Comparison of ENCODE assay signal across 10 cellular contexts in genomic region chr10:44180321-44181154, GRCh38.
DNase-seq lines count a peak whose midpoint lies in the region; ATAC-seq and TF ChIP-seq lines count a peak whose summit lies in the region.
"Had no signal": no experiment of that assay in that cellular context is flagged by ENCODE, and none has a peak within 500 bp of the region (broad histone marks: within the 10 kb centered on the region; RNA-seq: fewer than 3 reads in every experiment).

No MANE protein-coding gene starts in this region.

- no peaks in the 10 kb centered on the region for H3K9me3 Mint-ChIP-seq in progenitor cell of endocrine pancreas (ENCODE audit: low read depth)
- H3K9me3 Mint-ChIP-seq in natural killer cell treated with Interleukin-12 subunit alpha and Interleukin-12 subunit beta and Interleukin-15 and Interleukin-18, amount 100 ng/mL, for 72 hours: no peaks in the 10 kb centered on the region

- no peak overlapping the region for H3K27ac Mint-ChIP-seq in progenitor cell of endocrine pancreas
- no peak overlapping the region for H3K27ac Mint-ChIP-seq in natural killer cell treated with Interleukin-12 subunit alpha and Interleukin-12 subunit beta and Interleukin-15 and Interleukin-18, amount 100 ng/mL, for 72 hours

- DNase-seq in GM04503 (ENCODE audit: low read depth): peak; percentile 93
- peak; percentile 19 for DNase-seq in T1000 (lab: John Stamatoyannopoulos, UW)
- DNase-seq in heart left ventricle: peak in 2 of 5 donors; percentile 59 to 67
- peak; percentile 57 for DNase-seq in stromal cell of bone marrow (ENCODE audit: low read depth)
- no peak for DNase-seq in progenitor cell of endocrine pancreas (ENCODE audit: low spot score, unreplicated experiment)
- DNase-seq in activated effector memory CD4-positive, alpha-beta T cell treated with Interleukin-2 at 50 U/mL for 16 hours: no peak
- DNase-seq in natural killer cell treated with Interleukin-12 subunit alpha and Interleukin-12 subunit beta and Interleukin-15 and Interleukin-18, amount 100 ng/mL, for 72 hours (ENCODE audit: low spot score): no peak
- no peak for DNase-seq in central memory CD4-positive, alpha-beta T cell
- DNase-seq: NCI-H69; stimulated activated naive CD8-positive, alpha-beta T cell treated with anti-CD3 and anti-CD28 coated beads, Interleukin-15, Interleukin-2, amounts not matched to agents 100 U/mL and 50 U/mL, for 24 hours had no signal

- TF ChIP-seq POLR2A in heart left ventricle (IDR thresholded peaks at IDR 0.05): no peak

- no peaks in the 10 kb centered on the region for H3K9me3 ChIP-seq in heart left ventricle

- H3K4me1 Mint-ChIP-seq in progenitor cell of endocrine pancreas (ENCODE audit: low read depth): no peaks in the 10 kb centered on the region
- no peaks in the 10 kb centered on the region for H3K4me1 Mint-ChIP-seq in natural killer cell treated with Interleukin-12 subunit alpha and Interleukin-12 subunit beta and Interleukin-15 and Interleukin-18, amount 100 ng/mL, for 72 hours (ENCODE audit: low read depth in 2 of 2)

- no peaks in the 10 kb centered on the region for H3K36me3 ChIP-seq in heart left ventricle

- H3K27me3 ChIP-seq in heart left ventricle: no peaks in the 10 kb centered on the region

- intact Hi-C loops in heart left ventricle (cut with DNase I): no loop called here

- peak; percentile 45 to 84 (median 72) for ATAC-seq in heart left ventricle
- no peak for ATAC-seq in natural killer cell treated with Interleukin-12 subunit alpha and Interleukin-12 subunit beta and Interleukin-15 and Interleukin-18, amount 100 ng/mL, for 72 hours
- ATAC-seq: stimulated activated naive CD8-positive, alpha-beta T cell treated with anti-CD3 and anti-CD28 coated beads, Interleukin-15, Interleukin-2, amounts not matched to agents 100 U/mL and 50 U/mL, for 24 hours had no signal

- H3K4me1 ChIP-seq in heart left ventricle: peaks cover 0 to 6% (median 0%) of the 10 kb centered on the region in 12 donors

- no peak for TF ChIP-seq CTCF in heart left ventricle (IDR thresholded peaks at IDR 0.05)
- TF ChIP-seq CTCF in progenitor cell of endocrine pancreas (IDR thresholded peaks at IDR 0.05; ENCODE audit: unreplicated experiment): no peak

- no peak overlapping the region for H3K4me3 ChIP-seq in heart left ventricle

- H3K27me3 Mint-ChIP-seq in progenitor cell of endocrine pancreas: no peaks in the 10 kb centered on the region
- peaks cover 2 to 27% of the 10 kb centered on the region in 2 donors for H3K27me3 Mint-ChIP-seq in natural killer cell treated with Interleukin-12 subunit alpha and Interleukin-12 subunit beta and Interleukin-15 and Interleukin-18, amount 100 ng/mL, for 72 hours

- H3K36me3 Mint-ChIP-seq in progenitor cell of endocrine pancreas (ENCODE audit: insufficient read depth): no peaks in the 10 kb centered on the region
- no peaks in the 10 kb centered on the region for H3K36me3 Mint-ChIP-seq in natural killer cell treated with Interleukin-12 subunit alpha and Interleukin-12 subunit beta and Interleukin-15 and Interleukin-18, amount 100 ng/mL, for 72 hours

- 73 to 79% (median 78%) methylated on average over 8 to 10 of the region's 10 CpGs for WGBS in heart left ventricle, 4 donors

- H3K4me3 Mint-ChIP-seq in progenitor cell of endocrine pancreas (ENCODE audit: low read depth): no peak overlapping the region
- no peak overlapping the region for H3K4me3 Mint-ChIP-seq in natural killer cell treated with Interleukin-12 subunit alpha and Interleukin-12 subunit beta and Interleukin-15 and Interleukin-18, amount 100 ng/mL, for 72 hours

- no peak overlapping the region for H3K27ac ChIP-seq in heart left ventricle

Comparison
In these comparisons a context has a peak if more than half of its experiments do, and no peak if none do; other contexts are left out.
1. DNase-seq: peak in GM04503 (single experiment), T1000 (single experiment) and stromal cell of bone marrow (single experiment); none in progenitor cell of endocrine pancreas (single experiment), activated effector memory CD4-positive, alpha-beta T cell treated with Interleukin-2 at 50 U/mL for 16 hours (single experiment), natural killer cell treated with Interleukin-12 subunit alpha and Interleukin-12 subunit beta and Interleukin-15 and Interleukin-18, amount 100 ng/mL, for 72 hours (single experiment) and central memory CD4-positive, alpha-beta T cell (single experiment).
2. ATAC-seq: peak in heart left ventricle (4 of 4); none in natural killer cell treated with Interleukin-12 subunit alpha and Interleukin-12 subunit beta and Interleukin-15 and Interleukin-18, amount 100 ng/mL, for 72 hours (0 of 2).